17 cellular contexts compared by ENCODE assay signal in the genomic region with DNA sequence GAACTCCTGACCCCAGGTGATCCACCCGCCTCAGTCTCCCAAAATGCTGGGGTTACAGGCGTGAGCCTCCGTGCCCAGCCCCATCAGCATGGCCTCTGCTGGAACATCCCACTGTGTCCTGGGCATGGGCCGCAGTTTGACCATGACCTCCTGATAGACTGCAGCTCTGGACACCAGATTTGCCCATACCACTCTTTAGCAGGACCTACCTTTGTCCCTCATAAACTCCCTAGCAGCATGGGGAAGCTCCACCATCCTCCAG.
A peak's percentile ranks its signal among the peaks of the same experiment; 100 is the strongest.
DNase-seq lines count a peak whose midpoint lies in the region; TF ChIP-seq lines count a peak whose summit lies in the region.
"Had no signal": no experiment of that assay in that cellular context is flagged by ENCODE, and none has a peak within 500 bp of the region (broad histone marks: within the 10 kb centered on the region; RNA-seq: fewer than 3 reads in every experiment).

No MANE protein-coding gene starts in this region.

- H2BK15ac ChIP-seq in neuronal stem cell (ENCODE audit: low read length), result no peak overlapping the region
- H2BK15ac ChIP-seq in H9 (ENCODE audit: low read depth, low read length), result no peak overlapping the region

- H2AFZ ChIP-seq in neuronal stem cell (ENCODE audit: low read length) (no peak overlapping the region), H9 (ENCODE audit: low read length) (no peak overlapping the region)

- WGBS in neuronal stem cell (ENCODE audit: extremely low coverage in 2 of 2, insufficient read length in 2 of 2, insufficient replicate concordance in 1 of 2), 2 donors, result no CpG with 5 or more reads among the region's 4 CpGs
- WGBS in H9 (ENCODE audit: extremely low coverage, insufficient read length, low lambda C conversion rate), result no CpG with 5 or more reads among the region's 4 CpGs

- no peak overlapping the region for H3T11ph ChIP-seq in H9 (ENCODE audit: low read length)

- peaks cover 51 to 55% of the 10 kb centered on the region in 2 experiments for H3K4me1 Mint-ChIP-seq in H9
- H3K4me1 Mint-ChIP-seq: B cell had no signal

- no peak overlapping the region for H2BK20ac ChIP-seq in H9 (ENCODE audit: low read depth, low read length, poor library complexity, severe bottlenecking)

- H2BK12ac ChIP-seq in neuronal stem cell (ENCODE audit: low read length), result no peak overlapping the region
- no peak overlapping the region for H2BK12ac ChIP-seq in H9 (ENCODE audit: insufficient read length, low read depth, low read length)

- H3K4ac ChIP-seq in neuronal stem cell (ENCODE audit: low read length) (no peak overlapping the region), H9 (ENCODE audit: low read depth, low read length) (no peak overlapping the region)

- no peaks in the 10 kb centered on the region for H4K20me1 ChIP-seq in H9 (ENCODE audit: control insufficient read depth, insufficient read depth, insufficient read length)
- H4K20me1 ChIP-seq: BLaER1 treated with 17β-estradiol and CSF1 and Interleukin-3, amounts not matched to agents 10 nM and 100 nM had no signal

- no peak overlapping the region for H4K8ac ChIP-seq in neuronal stem cell (ENCODE audit: low read depth, low read length)
- no peak overlapping the region for H4K8ac ChIP-seq in H9 (replicated peaks; ENCODE audit: insufficient read length, low read depth, low read length)

- H3K27me3 ChIP-seq in neuronal stem cell (ENCODE audit: control insufficient read depth in 3 of 3, insufficient read depth in 3 of 3, low read depth in 1 of 3, low read length in 3 of 3) (peaks cover 0 to 8% (median 0%) of the 10 kb centered on the region in 3 experiments), H9 (ENCODE audit: insufficient read depth, low read length) (no peaks in the 10 kb centered on the region)
- H3K27me3 ChIP-seq: BLaER1 treated with 17β-estradiol and CSF1 and Interleukin-3, amounts not matched to agents 10 nM and 100 nM had no signal

- H3K23ac ChIP-seq in neuronal stem cell (ENCODE audit: low read depth, low read length, poor library complexity) (no peak overlapping the region), H9 (ENCODE audit: insufficient read length, low read depth, low read length) (no peak overlapping the region)

- no peak overlapping the region for H4K91ac ChIP-seq in neuronal stem cell (ENCODE audit: low read depth, low read length, poor library complexity)
- no peak overlapping the region for H4K91ac ChIP-seq in H9 (ENCODE audit: insufficient read length, low read depth, low read length)

- peaks cover 2% of the 10 kb centered on the region for H3K23me2 ChIP-seq in H9 (ENCODE audit: insufficient read length, low read depth, low read length, poor library complexity, severe bottlenecking)

- H3K14ac ChIP-seq in neuronal stem cell (ENCODE audit: low read length) (no peak overlapping the region), H9 (ENCODE audit: insufficient read depth, low read length) (no peak overlapping the region)

- no peak overlapping the region for H3K27ac ChIP-seq in neuronal stem cell (replicated peaks; ENCODE audit: low read length)
- H3K27ac ChIP-seq in H9 (ENCODE audit: insufficient read length, low read depth, low read length), result no peak overlapping the region
- H3K27ac ChIP-seq: 22Rv1; A549; BLaER1 treated with 17β-estradiol and CSF1 and Interleukin-3, amounts not matched to agents 10 nM and 100 nM; C4-2B had no signal

- no peak overlapping the region for H3K56ac ChIP-seq in H9 (ENCODE audit: insufficient read length, low read depth, low read length)

- peak; percentile 94 for DNase-seq in SK-N-DZ (ENCODE audit: low spot score)
- peak; percentile 87 for DNase-seq in mesenteric fat pad (ENCODE audit: low spot score)
- no peak for DNase-seq in neuronal stem cell (ENCODE audit: low spot score)
- DNase-seq in H9, result no peak
- no peak for DNase-seq in activated CD4-positive, alpha-beta T cell treated with anti-CD3 and anti-CD28 coated beads, Interleukin-2, amount 50 U/mL, for 4 hours
- DNase-seq: AML-193; Caco-2; Calu3; CD4-positive, alpha-beta T cell; CD8-positive, alpha-beta T cell; DMS79 treated with DMSO at 0.1 percent for 48 hours; GF-D8 had no signal

- no peaks in the 10 kb centered on the region for H3K79me2 ChIP-seq in H9 (ENCODE audit: insufficient read depth, low read length)

- no peaks in the 10 kb centered on the region for H3K9me3 Mint-ChIP-seq in H9
- H3K9me3 Mint-ChIP-seq: CD4-positive, alpha-beta T cell; CD8-positive, alpha-beta T cell had no signal

- H3K4me3 Mint-ChIP-seq in H9, result no peak overlapping the region
- H3K4me3 Mint-ChIP-seq: B cell; CD4-positive, alpha-beta T cell; CD8-positive, alpha-beta T cell had no signal

- H3K9me3 ChIP-seq in neuronal stem cell (replicated peaks in 1 of 2; ENCODE audit: control insufficient read depth in 2 of 2, insufficient read depth in 1 of 2, low read depth in 1 of 2, low read length in 2 of 2) (no peaks in the 10 kb centered on the region), H9 (ENCODE audit: control insufficient read depth, low read depth, low read length) (no peaks in the 10 kb centered on the region)
- H3K9me3 ChIP-seq: A549; BLaER1 treated with 17β-estradiol and CSF1 and Interleukin-3, amounts not matched to agents 10 nM and 100 nM had no signal

- H3K4me3 ChIP-seq in neuronal stem cell (ENCODE audit: low read length in 2 of 2), result no peak overlapping the region
- H3K4me3 ChIP-seq: A549; BLaER1 treated with 17β-estradiol and CSF1 and Interleukin-3, amounts not matched to agents 10 nM and 100 nM had no signal

- H2AK5ac ChIP-seq in neuronal stem cell (ENCODE audit: low read depth, low read length) (peak overlapping the region; percentile 80), H9 (ENCODE audit: insufficient read length, low read length) (no peak overlapping the region)

- H3K4me2 ChIP-seq in neuronal stem cell (ENCODE audit: insufficient read depth, low read length, poor library complexity, severe bottlenecking) (no peak overlapping the region), H9 (ENCODE audit: insufficient read depth, insufficient read length, low read length) (no peak overlapping the region)
- H3K4me2 ChIP-seq: A549; BLaER1 treated with 17β-estradiol and CSF1 and Interleukin-3, amounts not matched to agents 10 nM and 100 nM had no signal

- H2BK120ac ChIP-seq in neuronal stem cell (ENCODE audit: low read depth, low read length) (no peak overlapping the region), H9 (ENCODE audit: low read depth, low read length, poor library complexity, severe bottlenecking) (no peak overlapping the region)

- peak overlapping the region; percentile 24 for H3K18ac ChIP-seq in neuronal stem cell (ENCODE audit: low read length)
- H3K18ac ChIP-seq in H9 (ENCODE audit: insufficient read length, low read depth, low read length), result no peak overlapping the region

- H3K27ac Mint-ChIP-seq in H9, result no peak overlapping the region
- H3K27ac Mint-ChIP-seq: B cell; CD4-positive, alpha-beta T cell; CD8-positive, alpha-beta T cell had no signal

- H3K4me1 ChIP-seq in neuronal stem cell (ENCODE audit: control insufficient read depth in 2 of 2, insufficient read depth in 1 of 2, low read depth in 1 of 2, low read length in 2 of 2), result peaks cover 31 to 40% of the 10 kb centered on the region in 2 donors
- peaks cover 4% of the 10 kb centered on the region; the same call in 1 of the 2 replicates for H3K4me1 ChIP-seq in H9 (ENCODE audit: insufficient read depth, low read length)
- H3K4me1 ChIP-seq: A549 had no signal

- no peaks in the 10 kb centered on the region for H3K36me3 ChIP-seq in neuronal stem cell (replicated peaks in 1 of 2; ENCODE audit: control insufficient read depth in 2 of 2, insufficient read depth in 2 of 2, low read length in 2 of 2)
- H3K36me3 ChIP-seq: BLaER1 treated with 17β-estradiol and CSF1 and Interleukin-3, amounts not matched to agents 10 nM and 100 nM had no signal

- no peaks in the 10 kb centered on the region for H3K36me3 Mint-ChIP-seq in H9 (ENCODE audit: insufficient read depth in 1 of 3, low read depth in 3 of 3)
- H3K36me3 Mint-ChIP-seq: CD8-positive, alpha-beta T cell had no signal

- no peak overlapping the region for H4K5ac ChIP-seq in H9 (ENCODE audit: insufficient read length, low read depth, low read length)

- no peaks in the 10 kb centered on the region for H3K79me1 ChIP-seq in neuronal stem cell (ENCODE audit: low read depth, low read length)
- H3K79me1 ChIP-seq in H9 (ENCODE audit: insufficient read depth, low read depth, low read length, poor library complexity, severe bottlenecking), result no peaks in the 10 kb centered on the region

- no peaks in the 10 kb centered on the region; the same call in none of the 2 replicates for H3K27me3 Mint-ChIP-seq in H9 (ENCODE audit: low read depth)
- H3K27me3 Mint-ChIP-seq: B cell; CD4-positive, alpha-beta T cell had no signal

- H3K9ac ChIP-seq in neuronal stem cell (ENCODE audit: low read depth, low read length, poor library complexity), result no peak overlapping the region
- no peak overlapping the region for H3K9ac ChIP-seq in H9 (ENCODE audit: extremely low read depth, insufficient read length, low read length)
- H3K9ac ChIP-seq: BLaER1 treated with 17β-estradiol and CSF1 and Interleukin-3, amounts not matched to agents 10 nM and 100 nM had no signal

- TF ChIP-seq CTCF in H9 (conservative IDR thresholded peaks at IDR 0.05), result no peak

- H2BK5ac ChIP-seq in neuronal stem cell (ENCODE audit: low read length), result no peak overlapping the region
- H2BK5ac ChIP-seq in H9 (ENCODE audit: insufficient read length, low read length), result no peak overlapping the region

Comparison
In these comparisons a context has a peak if more than half of its experiments do, and no peak if none do; other contexts are left out.
1. DNase-seq: peak in SK-N-DZ (single experiment) and mesenteric fat pad (single experiment); none in neuronal stem cell (single experiment), H9 (single experiment) and activated CD4-positive, alpha-beta T cell treated with anti-CD3 and anti-CD28 coated beads, Interleukin-2, amount 50 U/mL, for 4 hours (0 of 2).